In genomic region chr19:10912619-10913018, GRCh38 we compare ENCODE assay signal across 21 cellular contexts. TPM values are rescaled to one million over a fixed set of nuclear protein-coding genes. Genes with fewer than 3 reads are reported as not detected.
DNase-seq lines count a peak whose midpoint lies in the region; ATAC-seq, FAIRE-seq and TF ChIP-seq lines count a peak whose summit lies in the region.
"Had no signal": no experiment of that assay in that cellular context is flagged by ENCODE, and none has a peak within 500 bp of the region (broad histone marks: within the 10 kb centered on the region; RNA-seq: fewer than 3 reads in every experiment).

No MANE protein-coding gene starts in this region.

- in situ Hi-C loops in K562 (cut with MboI): no loop called here

- H3K27me3 ChIP-seq in H9 (ENCODE audit: insufficient read depth, low read length) (no peaks in the 10 kb centered on the region), K562 (ENCODE audit: control insufficient read depth in 2 of 2, insufficient read depth in 2 of 2, low read length in 2 of 2) (no peaks in the 10 kb centered on the region), osteoblast (ENCODE audit: insufficient read depth, low read length) (no peaks in the 10 kb centered on the region), skeletal muscle tissue (ENCODE audit: control insufficient read depth in 3 of 3, insufficient read depth in 3 of 3, low read length in 3 of 3) (no peaks in the 10 kb centered on the region)

- H2BK12ac ChIP-seq in H9 (ENCODE audit: insufficient read length, low read depth, low read length): no peak overlapping the region

- H4K20me1 ChIP-seq in H9 (ENCODE audit: control insufficient read depth, insufficient read depth, insufficient read length): no peaks in the 10 kb centered on the region
- no peaks in the 10 kb centered on the region for H4K20me1 ChIP-seq in K562 (replicated peaks; ENCODE audit: control insufficient read depth, insufficient read depth, low read length)
- peaks cover 10% of the 10 kb centered on the region for H4K20me1 ChIP-seq in osteoblast (ENCODE audit: insufficient read depth, low read length)

- no peaks in the 10 kb centered on the region for H3K79me2 ChIP-seq in H9 (ENCODE audit: insufficient read depth, low read length)
- H3K79me2 ChIP-seq in K562 (ENCODE audit: control insufficient read depth, insufficient read depth, low read length): no peaks in the 10 kb centered on the region
- H3K79me2 ChIP-seq in osteoblast (ENCODE audit: insufficient read depth, low read length): no peaks in the 10 kb centered on the region

- no peak overlapping the region for H3K18ac ChIP-seq in H9 (ENCODE audit: insufficient read length, low read depth, low read length)

- H3K9me3 ChIP-seq in H9 (ENCODE audit: control insufficient read depth, low read depth, low read length): no peaks in the 10 kb centered on the region
- no peaks in the 10 kb centered on the region for H3K9me3 ChIP-seq in K562 (replicated peaks; ENCODE audit: control insufficient read depth, insufficient read depth, low read depth, low read length)
- no peaks in the 10 kb centered on the region for H3K9me3 ChIP-seq in osteoblast (ENCODE audit: low read depth, low read length)
- H3K9me3 ChIP-seq in skeletal muscle tissue (ENCODE audit: control insufficient read depth in 3 of 3, low read length in 3 of 3): no peaks in the 10 kb centered on the region
- H3K9me3 ChIP-seq: A549, Caco-2 had no signal

- H3K36me3 ChIP-seq in K562 (ENCODE audit: control insufficient read depth, insufficient read depth, low read length): peaks cover 74% of the 10 kb centered on the region; the same call in 2 of the 3 replicates
- peaks cover 33% of the 10 kb centered on the region for H3K36me3 ChIP-seq in osteoblast (ENCODE audit: insufficient read depth, low read length)
- peaks cover 44 to 60% (median 50%) of the 10 kb centered on the region in 3 donors for H3K36me3 ChIP-seq in skeletal muscle tissue (ENCODE audit: control insufficient read depth in 3 of 3, insufficient read depth in 3 of 3, low read length in 3 of 3)

- H3K9ac ChIP-seq in H9 (ENCODE audit: extremely low read depth, insufficient read length, low read length) (no peak overlapping the region), K562 (ENCODE audit: insufficient read depth in 1 of 2, low read depth in 2 of 2, low read length in 2 of 2) (peak overlapping the region in 1 of 2 experiments; percentile 64; a peak in 1 of 4 replicates), skeletal muscle tissue (ENCODE audit: low read depth in 1 of 3, low read length in 3 of 3) (no peak overlapping the region)
- H3K9ac ChIP-seq: GM23248 had no signal

- H2AFZ ChIP-seq in H9 (ENCODE audit: low read length) (no peak overlapping the region), K562 (ENCODE audit: low read depth, low read length) (no peak overlapping the region), osteoblast (ENCODE audit: low read length) (no peak overlapping the region)
- H2AFZ ChIP-seq: GM23248 had no signal

- H2AK5ac ChIP-seq in H9 (ENCODE audit: insufficient read length, low read length): no peak overlapping the region

- no peak overlapping the region for H3K4ac ChIP-seq in H9 (ENCODE audit: low read depth, low read length)

- no peak overlapping the region for H3K56ac ChIP-seq in H9 (ENCODE audit: insufficient read length, low read depth, low read length)

- no peak overlapping the region for H2BK120ac ChIP-seq in H9 (ENCODE audit: low read depth, low read length, poor library complexity, severe bottlenecking)

- H2BK15ac ChIP-seq in H9 (ENCODE audit: low read depth, low read length): no peak overlapping the region

- no peaks in the 10 kb centered on the region for H3K9me1 ChIP-seq in K562 (ENCODE audit: control insufficient read depth, insufficient read depth, low read length)

- H3K27me3 Mint-ChIP-seq in H9 (ENCODE audit: low read depth): no peaks in the 10 kb centered on the region
- H3K27me3 Mint-ChIP-seq: CD4-positive, alpha-beta T cell had no signal

- intact Hi-C loops in K562 (cut with micrococcal nuclease): no loop called here

- H3K4me1 Mint-ChIP-seq in H9: no peaks in the 10 kb centered on the region

- H3K23me2 ChIP-seq in H9 (ENCODE audit: insufficient read length, low read depth, low read length, poor library complexity, severe bottlenecking): no peaks in the 10 kb centered on the region

- no peaks in the 10 kb centered on the region for H3K9me3 Mint-ChIP-seq in H9
- H3K9me3 Mint-ChIP-seq: CD4-positive, alpha-beta T cell; HFFc6 had no signal

- no peak for FAIRE-seq in K562 (lab: Jason Lieb, UNC)
- FAIRE-seq: A549, HTR-8/SVneo had no signal

- DNase-seq in H9 (peak; percentile 14), K562 (ENCODE audit: extremely low read depth in 1 of 4, low spot score in 3 of 4) (no peak), osteoblast (ENCODE audit: insufficient read length, low spot score, missing footprints) (peak; percentile 54), RPMI8226 (no peak), NCI-H1694 treated with DMSO at 0.1 percent for 48 hours (lab: John Stamatoyannopoulos, UW) (no peak), mucosa of gallbladder (ENCODE audit: low spot score) (no peak)
- DNase-seq: AML-193; Caco-2; CD4-positive, alpha-beta T cell; DMS79 treated with DMSO at 0.1 percent for 48 hours; GF-D8; GM23248; HFFc6; IMR-90; KBM-7 had no signal

- no peak overlapping the region for H4K91ac ChIP-seq in H9 (ENCODE audit: insufficient read length, low read depth, low read length)

- ATAC-seq in K562: no peak
- ATAC-seq: A549, HCT116 had no signal

- H3K27ac ChIP-seq in H9 (ENCODE audit: insufficient read length, low read depth, low read length): no peak overlapping the region
- H3K27ac ChIP-seq in K562 (ENCODE audit: extremely low read depth, low read depth, low read length): no peak overlapping the region
- no peak overlapping the region for H3K27ac ChIP-seq in osteoblast (ENCODE audit: low read depth, low read length)
- H3K27ac ChIP-seq in skeletal muscle tissue (ENCODE audit: low read depth, low read length): peak overlapping the region; percentile 85
- H3K27ac ChIP-seq: 22Rv1, A549, C4-2B, GM23248 had no signal

- no peak overlapping the region for H4K8ac ChIP-seq in H9 (replicated peaks; ENCODE audit: insufficient read length, low read depth, low read length)

- no CpG with 5 or more reads among the region's 18 CpGs for WGBS in H9 (ENCODE audit: extremely low coverage, insufficient read length, low lambda C conversion rate)
- WGBS in K562 (ENCODE audit: insufficient coverage, low coverage, missing lambda C conversion rate): 93% methylated on average over 17 of the region's 18 CpGs

- H3K36me3 Mint-ChIP-seq in H9 (ENCODE audit: insufficient read depth in 1 of 3, low read depth in 3 of 3): peaks cover 19 to 69% (median 58%) of the 10 kb centered on the region in 3 experiments; a peak in 6 of 7 replicates

- no peak overlapping the region for H2BK20ac ChIP-seq in H9 (ENCODE audit: low read depth, low read length, poor library complexity, severe bottlenecking)

- H3K4me2 ChIP-seq in H9 (ENCODE audit: insufficient read depth, insufficient read length, low read length): no peak overlapping the region
- no peak overlapping the region for H3K4me2 ChIP-seq in K562 (ENCODE audit: insufficient read depth, low read length)
- H3K4me2 ChIP-seq in osteoblast (ENCODE audit: insufficient read depth, low read length): no peak overlapping the region
- H3K4me2 ChIP-seq: A549 had no signal

- BruUV-seq in K562 (replicated peaks; lab: Mats Ljungman, UMichigan): no TSS peak

- no peak for TF ChIP-seq RAD21 in K562 (CRISPR knock-in tag; conservative IDR thresholded peaks at IDR 0.05 in 1 of 2, IDR thresholded peaks at IDR 0.05 in 1 of 2)

- H3K4me3 ChIP-seq in K562 (no peak overlapping the region), osteoblast (ENCODE audit: insufficient read depth, low read length) (no peak overlapping the region), skeletal muscle tissue (ENCODE audit: low read length in 3 of 3) (no peak overlapping the region)
- H3K4me3 ChIP-seq: A549, GM23248 had no signal

- H3K27ac Mint-ChIP-seq in H9: no peak overlapping the region
- H3K27ac Mint-ChIP-seq: CD4-positive, alpha-beta T cell; HFFc6 had no signal

- no peak overlapping the region for H3K14ac ChIP-seq in H9 (ENCODE audit: insufficient read depth, low read length)

- POLR2A ChIA-PET in K562 (lab: Yijun Ruan, JAX): interaction anchor here (0.6 to 1.3 kb wide), 3 partner anchors 10 to 628 kb away, joined by 3 to 4 read pairs (median 4); no protein-coding TSS in a partner anchor

- H4K5ac ChIP-seq in H9 (ENCODE audit: insufficient read length, low read depth, low read length): no peak overlapping the region

- TF ChIP-seq CTCF in H9 (conservative IDR thresholded peaks at IDR 0.05) (no peak), K562 (IDR thresholded peaks at IDR 0.05 in 2 of 3, conservative IDR thresholded peaks at IDR 0.05 in 1 of 3; ENCODE audit: insufficient read depth in 2 of 3, low read depth in 1 of 3, low read length in 3 of 3) (no peak), osteoblast (IDR thresholded peaks at IDR 0.05; ENCODE audit: extremely low read depth, low read depth, low read length) (no peak)

- H3T11ph ChIP-seq in H9 (ENCODE audit: low read length): no peak overlapping the region

- H3K4me3 Mint-ChIP-seq in H9: no peak overlapping the region
- H3K4me3 Mint-ChIP-seq: CD4-positive, alpha-beta T cell; HFFc6 had no signal

- H3K79me1 ChIP-seq in H9 (ENCODE audit: insufficient read depth, low read depth, low read length, poor library complexity, severe bottlenecking): no peaks in the 10 kb centered on the region

- TF ChIP-seq EP300 in K562 (IDR thresholded peaks at IDR 0.05; ENCODE audit: low read length): no peak

- no peak overlapping the region for H3K23ac ChIP-seq in H9 (ENCODE audit: insufficient read length, low read depth, low read length)

- no peak for TF ChIP-seq POLR2A in K562 (conservative IDR thresholded peaks at IDR 0.05)

- CTCF ChIA-PET in K562 (lab: Yijun Ruan, JAX; ENCODE audit: low intra/inter-chr PET ratio): no interaction called here

- no peak overlapping the region for H2BK5ac ChIP-seq in H9 (ENCODE audit: insufficient read length, low read length)

- H3K4me1 ChIP-seq in H9 (ENCODE audit: insufficient read depth, low read length) (no peaks in the 10 kb centered on the region), K562 (replicated peaks in 1 of 2; ENCODE audit: control insufficient read depth in 2 of 2, insufficient read depth in 2 of 2, low read length in 2 of 2) (peaks cover 0 to 29% of the 10 kb centered on the region in 2 experiments; a peak in 2 of 5 replicates), osteoblast (ENCODE audit: insufficient read depth, low read length) (peaks cover 11% of the 10 kb centered on the region), skeletal muscle tissue (ENCODE audit: control insufficient read depth in 3 of 3, insufficient read depth in 3 of 3, low read length in 3 of 3) (peaks cover 24 to 46% (median 28%) of the 10 kb centered on the region in 3 donors)
- H3K4me1 ChIP-seq: Caco-2 had no signal

RNA-seq across cellular contexts. Expression of gene YIPF2, which starts 15.8 kb away (rescaled TPM):
- total RNA-seq in H9 (2021) (58.2 and 60.2 TPM in 2 replicates), K562 (2014; rRNA removed) (65.2 and 80.4 TPM in 2 replicates), K562 (2014; rRNA removed; fragmentation: Illumina TruSeq; extraction: Trizol) (10.3 and 12.1 TPM in 2 replicates), K562 (2015; rRNA removed; fragmentation: Illumina TruSeq; extraction: Trizol) (31.6 and 32.5 TPM in 2 replicates), K562 (2021) (51.6 and 56.3 TPM in 2 replicates), osteoblast (114 and 126 TPM in 2 replicates), skeletal muscle tissue (30.3 TPM), mucosa of gallbladder (76.8 TPM)
- total RNA-seq in K562 (2011; cell fraction: chromatin; rRNA removed; ENCODE audit: low replicate concordance): 41.8 and 150 TPM in 2 replicates
- total RNA-seq in K562 (2011; cell fraction: nucleolus; rRNA removed): 200 and 225 TPM in 2 replicates
- total RNA-seq in K562 (2011; cell fraction: nucleoplasm; rRNA removed): 96.4 and 107 TPM in 2 replicates
- polyA plus RNA-seq in K562 (2011; rRNA removed) (40.5 and 69.1 TPM in 2 replicates), K562 (2014; fragmentation: Illumina TruSeq; extraction: Trizol) (20.4 and 44.1 TPM in 2 replicates), K562 (2014; fragmentation: Nextera tagmentation; extraction: Ambion mirVana) (1 to 10 TPM; 1.3 to 2.2 TPM), K562 (2014; rRNA removed) (64.3 and 74.2 TPM in 2 replicates)
- 114 and 210 TPM in 2 replicates for polyA plus RNA-seq in K562 (2011; cell fraction: cytosol; rRNA removed)
- 175 and 177 TPM in 2 replicates for polyA plus RNA-seq in K562 (2011; cell fraction: nucleus; rRNA removed)
- 41.2 and 77.2 TPM in 2 replicates for polyA plus RNA-seq in K562 (2012)
- 15.6 and 19.6 TPM in 2 replicates for polyA minus RNA-seq in K562 (2011; rRNA and poly(A)+ RNA removed)
- 56.2 and 63.8 TPM in 2 replicates for polyA minus RNA-seq in K562 (2011; cell fraction: cytosol; rRNA and poly(A)+ RNA removed)
- polyA minus RNA-seq in K562 (2011; cell fraction: nucleus; rRNA and poly(A)+ RNA removed): 26.0 and 30.7 TPM in 2 replicates

RNA-seq across cellular contexts. Expression of gene TIMM29, which starts 16.0 kb away (rescaled TPM):
- total RNA-seq in H9 (2021) (23.4 and 26.8 TPM in 2 replicates), K562 (2014; rRNA removed) (29.4 and 32.7 TPM in 2 replicates), K562 (2014; rRNA removed; fragmentation: Illumina TruSeq; extraction: Trizol) (18.5 and 19.9 TPM in 2 replicates), K562 (2015; rRNA removed; fragmentation: Illumina TruSeq; extraction: Trizol) (20.2 and 20.7 TPM in 2 replicates), K562 (2021) (23.8 and 24.7 TPM in 2 replicates), osteoblast (31.8 and 34.8 TPM in 2 replicates), skeletal muscle tissue (25.6 TPM), mucosa of gallbladder (23.8 TPM)
- 9.9 and 25.8 TPM in 2 replicates for total RNA-seq in K562 (2011; cell fraction: chromatin; rRNA removed; ENCODE audit: low replicate concordance)
- total RNA-seq in K562 (2011; cell fraction: nucleolus; rRNA removed): 30.1 and 31.0 TPM in 2 replicates
- total RNA-seq in K562 (2011; cell fraction: nucleoplasm; rRNA removed): 14.4 and 15.4 TPM in 2 replicates
- polyA plus RNA-seq in K562 (2011; rRNA removed) (11.0 and 13.2 TPM in 2 replicates), K562 (2014; fragmentation: Illumina TruSeq; extraction: Trizol) (13.8 and 13.9 TPM in 2 replicates), K562 (2014; fragmentation: Nextera tagmentation; extraction: Ambion mirVana) (1 to 10 TPM; 2.4 to 3.2 TPM), K562 (2014; rRNA removed) (16.3 and 17.5 TPM in 2 replicates)
- polyA plus RNA-seq in K562 (2011; cell fraction: cytosol; rRNA removed): 10.3 and 20.8 TPM in 2 replicates
- 7.8 and 11.2 TPM in 2 replicates for polyA plus RNA-seq in K562 (2011; cell fraction: nucleus; rRNA removed)
- polyA plus RNA-seq in K562 (2012): 17.4 and 20.2 TPM in 2 replicates
- polyA minus RNA-seq in K562 (2011; rRNA and poly(A)+ RNA removed): 2.6 and 2.9 TPM in 2 replicates
- 4.8 and 6.6 TPM in 2 replicates for polyA minus RNA-seq in K562 (2011; cell fraction: cytosol; rRNA and poly(A)+ RNA removed)
- polyA minus RNA-seq in K562 (2011; cell fraction: nucleus; rRNA and poly(A)+ RNA removed): 5.7 and 7.8 TPM in 2 replicates

RNA-seq across cellular contexts. Expression of gene CARM1, which starts 41.3 kb away (rescaled TPM):
- total RNA-seq in H9 (2021): 111 and 113 TPM in 2 replicates
- 50.4 and 92.7 TPM in 2 replicates for total RNA-seq in K562 (2011; cell fraction: chromatin; rRNA removed; ENCODE audit: low replicate concordance)
- 57.5 and 60.4 TPM in 2 replicates for total RNA-seq in K562 (2011; cell fraction: nucleolus; rRNA removed)
- 52.4 and 52.6 TPM in 2 replicates for total RNA-seq in K562 (2011; cell fraction: nucleoplasm; rRNA removed)
- total RNA-seq in K562 (2014; rRNA removed): 31.9 and 41.8 TPM in 2 replicates
- 14.1 and 18.6 TPM in 2 replicates for total RNA-seq in K562 (2014; rRNA removed; fragmentation: Illumina TruSeq; extraction: Trizol)
- total RNA-seq in K562 (2015; rRNA removed; fragmentation: Illumina TruSeq; extraction: Trizol): 25.2 and 27.1 TPM in 2 replicates
- total RNA-seq in K562 (2021): 86.0 and 86.3 TPM in 2 replicates
- 29.7 and 54.8 TPM in 2 replicates for polyA plus RNA-seq in K562 (2011; rRNA removed)
- polyA plus RNA-seq in K562 (2011; cell fraction: cytosol; rRNA removed): 39.1 and 73.7 TPM in 2 replicates
- polyA plus RNA-seq in K562 (2011; cell fraction: nucleus; rRNA removed): 61.7 and 77.2 TPM in 2 replicates
- 54.2 and 71.7 TPM in 2 replicates for polyA plus RNA-seq in K562 (2012)
- polyA plus RNA-seq in K562 (2014; fragmentation: Illumina TruSeq; extraction: Trizol): 59.8 and 73.9 TPM in 2 replicates
- polyA plus RNA-seq in K562 (2014; fragmentation: Nextera tagmentation; extraction: Ambion mirVana): under 1 TPM; 0.36 to 0.65 TPM
- polyA plus RNA-seq in K562 (2014; rRNA removed): 49.1 and 56.5 TPM in 2 replicates
- polyA minus RNA-seq in K562 (2011; rRNA and poly(A)+ RNA removed): 20.6 and 23.7 TPM in 2 replicates
- 32.6 and 45.6 TPM in 2 replicates for polyA minus RNA-seq in K562 (2011; cell fraction: cytosol; rRNA and poly(A)+ RNA removed)
- polyA minus RNA-seq in K562 (2011; cell fraction: nucleus; rRNA and poly(A)+ RNA removed): 13.1 and 18.4 TPM in 2 replicates
- total RNA-seq in osteoblast: 33.7 and 41.0 TPM in 2 replicates
- total RNA-seq in skeletal muscle tissue: 19.8 TPM
- total RNA-seq in mucosa of gallbladder: 33.5 TPM

RNA-seq across cellular contexts. Expression of gene SMARCA4, which starts 48.2 kb away (rescaled TPM):
- 245 and 261 TPM in 2 replicates for total RNA-seq in H9 (2021)
- 239 and 474 TPM in 2 replicates for total RNA-seq in K562 (2011; cell fraction: chromatin; rRNA removed; ENCODE audit: low replicate concordance)
- 201 and 202 TPM in 2 replicates for total RNA-seq in K562 (2011; cell fraction: nucleolus; rRNA removed)
- 194 and 219 TPM in 2 replicates for total RNA-seq in K562 (2011; cell fraction: nucleoplasm; rRNA removed)
- 125 and 134 TPM in 2 replicates for total RNA-seq in K562 (2014; rRNA removed)
- total RNA-seq in K562 (2014; rRNA removed; fragmentation: Illumina TruSeq; extraction: Trizol): 45.7 and 48.4 TPM in 2 replicates
- 52.1 and 54.1 TPM in 2 replicates for total RNA-seq in K562 (2015; rRNA removed; fragmentation: Illumina TruSeq; extraction: Trizol)
- 194 and 207 TPM in 2 replicates for total RNA-seq in K562 (2021)
- polyA plus RNA-seq in K562 (2011; rRNA removed): 40.7 and 69.1 TPM in 2 replicates
- 50.9 and 53.3 TPM in 2 replicates for polyA plus RNA-seq in K562 (2011; cell fraction: cytosol; rRNA removed)
- 84.2 and 133 TPM in 2 replicates for polyA plus RNA-seq in K562 (2011; cell fraction: nucleus; rRNA removed)
- polyA plus RNA-seq in K562 (2012): 118 and 172 TPM in 2 replicates
- polyA plus RNA-seq in K562 (2014; fragmentation: Illumina TruSeq; extraction: Trizol): 98.6 and 118 TPM in 2 replicates
- 10 to 100 TPM; 19.3 to 24.8 TPM for polyA plus RNA-seq in K562 (2014; fragmentation: Nextera tagmentation; extraction: Ambion mirVana)
- 68.9 and 84.5 TPM in 2 replicates for polyA plus RNA-seq in K562 (2014; rRNA removed)
- polyA minus RNA-seq in K562 (2011; rRNA and poly(A)+ RNA removed): 91.0 and 105 TPM in 2 replicates
- polyA minus RNA-seq in K562 (2011; cell fraction: cytosol; rRNA and poly(A)+ RNA removed): 157 and 194 TPM in 2 replicates
- 68.0 and 102 TPM in 2 replicates for polyA minus RNA-seq in K562 (2011; cell fraction: nucleus; rRNA and poly(A)+ RNA removed)
- 52.2 and 52.8 TPM in 2 replicates for total RNA-seq in osteoblast
- 58.5 TPM for total RNA-seq in skeletal muscle tissue
- 95.5 TPM for total RNA-seq in mucosa of gallbladder

Comparison
In these comparisons a context has a peak if more than half of its experiments do, and no peak if none do; other contexts are left out.
1. DNase-seq: peak in H9 (single experiment) and osteoblast (single experiment); none in K562 (0 of 4), RPMI8226 (single experiment), NCI-H1694 treated with DMSO at 0.1 percent for 48 hours (single experiment) and mucosa of gallbladder (single experiment).